In genomic region chr7:132425920-132426319, GRCh38 we compare ENCODE assay signal across 14 cellular contexts.
A peak's percentile ranks its signal among the peaks of the same experiment; 100 is the strongest.
DNase-seq lines count a peak whose midpoint lies in the region; ATAC-seq and TF ChIP-seq lines count a peak whose summit lies in the region.
"Had no signal": no experiment of that assay in that cellular context is flagged by ENCODE, and none has a peak within 500 bp of the region (broad histone marks: within the 10 kb centered on the region; RNA-seq: fewer than 3 reads in every experiment).

No MANE protein-coding gene starts in this region.

- peak overlapping the region in 3 of 5 experiments; percentile 45 to 86 (median 78) for H3K27ac Mint-ChIP-seq in brain
- peak overlapping the region; percentile 51 for H3K27ac Mint-ChIP-seq in stimulated activated effector memory CD8-positive, alpha-beta T cell treated with anti-CD3 and anti-CD28 coated beads, Interleukin-12 subunit alpha, Interleukin-12 subunit beta, amount 100 ng/mL, for 72 hours
- no peak overlapping the region for H3K27ac Mint-ChIP-seq in MCF 10A (ENCODE audit: low read depth, unreplicated experiment)

- intact Hi-C loops in OCI-LY7 (cut with micrococcal nuclease; ENCODE audit: unreplicated experiment): no loop called here
- intact Hi-C loops in MCF 10A (cut with micrococcal nuclease): no loop called here

- H3K9me3 ChIP-seq in KOPT-K1 (ENCODE audit: insufficient read depth, low read length, poor library complexity, severe bottlenecking) (peaks cover 4% of the 10 kb centered on the region), OCI-LY7 (ENCODE audit: low read length) (no peaks in the 10 kb centered on the region)
- H3K9me3 ChIP-seq: BE2C had no signal

- H2AK5ac ChIP-seq in mesendoderm (ENCODE audit: low read length): no peak overlapping the region

- H3K4me3 ChIP-seq in mesendoderm (ENCODE audit: low read length) (no peak overlapping the region), OCI-LY7 (ENCODE audit: low read depth, low read length, poor library complexity, severe bottlenecking) (no peak overlapping the region)

- TF ChIP-seq CTCF in brain (conservative IDR thresholded peaks at IDR 0.05): no peak
- no peak for TF ChIP-seq CTCF in OCI-LY7 (conservative IDR thresholded peaks at IDR 0.05; ENCODE audit: low read length)
- no peak for TF ChIP-seq CTCF in MCF 10A (IDR thresholded peaks at IDR 0.05; ENCODE audit: unreplicated experiment)

- H3K4me1 ChIP-seq in mesendoderm (ENCODE audit: control insufficient read depth, low read depth, low read length) (peaks cover 2% of the 10 kb centered on the region), OCI-LY7 (ENCODE audit: insufficient read depth, low read length, poor library complexity, severe bottlenecking) (no peaks in the 10 kb centered on the region)

- H3K56ac ChIP-seq in mesendoderm (ENCODE audit: low read length): peak overlapping the region; percentile 51

- H3K36me3 ChIP-seq in KOPT-K1 (ENCODE audit: insufficient read depth, low read length) (no peaks in the 10 kb centered on the region), mesendoderm (ENCODE audit: control insufficient read depth, insufficient read depth, low read length) (no peaks in the 10 kb centered on the region), OCI-LY7 (ENCODE audit: insufficient read depth, low read length) (no peaks in the 10 kb centered on the region)
- H3K36me3 ChIP-seq: BE2C had no signal

- H3K36me3 Mint-ChIP-seq in brain: no peaks in the 10 kb centered on the region
- H3K36me3 Mint-ChIP-seq in stimulated activated effector memory CD8-positive, alpha-beta T cell treated with anti-CD3 and anti-CD28 coated beads, Interleukin-12 subunit alpha, Interleukin-12 subunit beta, amount 100 ng/mL, for 72 hours: peaks cover 5% of the 10 kb centered on the region
- no peaks in the 10 kb centered on the region for H3K36me3 Mint-ChIP-seq in MCF 10A (ENCODE audit: insufficient read depth, unreplicated experiment)

- H3K9me3 Mint-ChIP-seq in brain (peaks cover 0 to 2% (median 1%) of the 10 kb centered on the region in 5 experiments), MCF 10A (ENCODE audit: unreplicated experiment) (peaks cover 4% of the 10 kb centered on the region)
- H3K9me3 Mint-ChIP-seq in stimulated activated effector memory CD8-positive, alpha-beta T cell treated with anti-CD3 and anti-CD28 coated beads, Interleukin-12 subunit alpha, Interleukin-12 subunit beta, amount 100 ng/mL, for 72 hours: peaks cover 2% of the 10 kb centered on the region

- no peak for DNase-seq in mesendoderm
- no peak for DNase-seq in stimulated activated effector memory CD8-positive, alpha-beta T cell treated with anti-CD3 and anti-CD28 coated beads, Interleukin-12 subunit alpha, Interleukin-12 subunit beta, amount 100 ng/mL, for 72 hours (ENCODE audit: low spot score in 2 of 2)
- DNase-seq in OCI-LY7 (ENCODE audit: low spot score): no peak
- no peak for DNase-seq in MCF 10A (ENCODE audit: unreplicated experiment)
- DNase-seq: BE2C; CD8-positive, alpha-beta memory T cell; GF-D8; KG1; NCI-H187 treated with DMSO at 0.1 percent for 48 hours; NCI-H510A; SHP77 had no signal

- H3K4me1 Mint-ChIP-seq in brain (peaks cover 62% of the 10 kb centered on the region), MCF 10A (ENCODE audit: insufficient read depth, unreplicated experiment) (peaks cover 5% of the 10 kb centered on the region)
- H3K4me1 Mint-ChIP-seq in stimulated activated effector memory CD8-positive, alpha-beta T cell treated with anti-CD3 and anti-CD28 coated beads, Interleukin-12 subunit alpha, Interleukin-12 subunit beta, amount 100 ng/mL, for 72 hours: peaks cover 36% of the 10 kb centered on the region

- no peak overlapping the region for H3K4me2 ChIP-seq in mesendoderm (ENCODE audit: low read length)
- H3K4me2 ChIP-seq in OCI-LY7 (ENCODE audit: low read length): no peak overlapping the region

- ATAC-seq in stimulated activated effector memory CD8-positive, alpha-beta T cell treated with anti-CD3 and anti-CD28 coated beads, Interleukin-12 subunit alpha, Interleukin-12 subunit beta, amount 100 ng/mL, for 72 hours: no peak
- ATAC-seq in HG03108 (IDR thresholded peaks at IDR 0.05; ENCODE audit: unreplicated experiment): no peak

- H3K79me1 ChIP-seq in mesendoderm (ENCODE audit: low read length): no peaks in the 10 kb centered on the region

- CTCF ChIA-PET in OCI-LY7 (lab: Charles Lee; ENCODE audit: unreplicated experiment): no interaction called here
- CTCF ChIA-PET in MCF 10A (lab: Yijun Ruan, JAX): no interaction called here

- H3K9me2 ChIP-seq in OCI-LY7 (ENCODE audit: insufficient read depth, low read length): no peaks in the 10 kb centered on the region

- no peak overlapping the region for H2BK5ac ChIP-seq in mesendoderm (ENCODE audit: low read length)

- H2BK120ac ChIP-seq in mesendoderm (ENCODE audit: low read depth, low read length): no peak overlapping the region

- peaks cover 9% of the 10 kb centered on the region for H3K27me3 Mint-ChIP-seq in brain
- peaks cover 5% of the 10 kb centered on the region for H3K27me3 Mint-ChIP-seq in MCF 10A (ENCODE audit: insufficient read depth, unreplicated experiment)

- H2BK15ac ChIP-seq in mesendoderm (replicated peaks; ENCODE audit: low read depth): no peak overlapping the region

- no peaks in the 10 kb centered on the region for H3K27me3 ChIP-seq in mesendoderm (ENCODE audit: insufficient read depth, low read length, poor library complexity)
- H3K27me3 ChIP-seq: BE2C had no signal

- peak overlapping the region; percentile 28 for H3K27ac ChIP-seq in KOPT-K1 (ENCODE audit: low read depth, low read length, poor library complexity, severe bottlenecking)
- H3K27ac ChIP-seq in mesendoderm (ENCODE audit: low read depth, low read length): no peak overlapping the region
- no peak overlapping the region for H3K27ac ChIP-seq in OCI-LY7 (ENCODE audit: low read depth, low read length, poor library complexity, severe bottlenecking)

- WGBS in mesendoderm (ENCODE audit: extremely low coverage, insufficient coverage, low lambda C conversion rate): no CpG with 5 or more reads among the region's 4 CpGs

- no peaks in the 10 kb centered on the region for H4K20me1 ChIP-seq in OCI-LY7 (ENCODE audit: insufficient read depth, low read length)

- BruUV-seq in OCI-LY7 (replicated peaks; lab: Mats Ljungman, UMichigan) (no TSS peak), MCF 10A (replicated peaks; lab: Mats Ljungman, UMichigan) (no TSS peak)

- H3K9ac ChIP-seq in mesendoderm (ENCODE audit: low read length): no peak overlapping the region

- H3K4ac ChIP-seq in mesendoderm (ENCODE audit: low read depth, low read length): no peak overlapping the region

- peak overlapping the region in 1 of 5 experiments; percentile 45 for H3K4me3 Mint-ChIP-seq in brain
- H3K4me3 Mint-ChIP-seq in stimulated activated effector memory CD8-positive, alpha-beta T cell treated with anti-CD3 and anti-CD28 coated beads, Interleukin-12 subunit alpha, Interleukin-12 subunit beta, amount 100 ng/mL, for 72 hours: no peak overlapping the region
- H3K4me3 Mint-ChIP-seq in MCF 10A (ENCODE audit: unreplicated experiment): no peak overlapping the region
- H3K4me3 Mint-ChIP-seq: CD8-positive, alpha-beta memory T cell had no signal

- no peak overlapping the region for H4K8ac ChIP-seq in mesendoderm (ENCODE audit: low read depth, low read length)

- no peak overlapping the region for H3K18ac ChIP-seq in mesendoderm (ENCODE audit: low read length)

- no peak overlapping the region for H3K23ac ChIP-seq in mesendoderm (ENCODE audit: low read length)

- POLR2A ChIA-PET in OCI-LY7 (lab: Charles Lee) (no interaction called here), MCF 10A (lab: Yijun Ruan, JAX) (no interaction called here)

- H4K5ac ChIP-seq in mesendoderm (ENCODE audit: low read length): no peak overlapping the region

- H3K79me2 ChIP-seq in mesendoderm (ENCODE audit: control insufficient read depth, insufficient read depth, low read length) (no peaks in the 10 kb centered on the region), OCI-LY7 (ENCODE audit: insufficient read depth, low read depth, low read length) (no peaks in the 10 kb centered on the region)

- H2AFZ ChIP-seq in OCI-LY7 (ENCODE audit: low read length): no peak overlapping the region
